Comparison of ENCODE assay signal across 8 cellular contexts in genomic region chr19:14073232-14073924, GRCh38. TPM values are rescaled to one million over a fixed set of nuclear protein-coding genes. Genes with fewer than 3 reads are reported as not detected.
DNase-seq lines count a peak whose midpoint lies in the region; ATAC-seq and TF ChIP-seq lines count a peak whose summit lies in the region.

No MANE protein-coding gene starts in this region.

- H3K4me2 ChIP-seq in PC-3 (ENCODE audit: low read length) = peak overlapping the region; percentile 98

- DNase-seq in AG04450 (ENCODE audit: low read depth, low spot score) (no peak), PC-3 (peak; percentile 80), fibroblast of mammary gland (ENCODE audit: low read depth) (peak; percentile 76), natural killer cell (peak; percentile 83)

- H3K27me3 ChIP-seq in AG04450 (ENCODE audit: control insufficient read depth, insufficient read depth, low read length) (no peaks in the 10 kb centered on the region), PC-3 (ENCODE audit: low read length) (no peaks in the 10 kb centered on the region)

- H3K36me3 ChIP-seq in PC-3 (ENCODE audit: low read depth, low read length) = no peaks in the 10 kb centered on the region

- peak overlapping the region; percentile 38 for H3K9ac ChIP-seq in PC-3 (ENCODE audit: low read length)

- intact Hi-C loops in PC-3 (cut with micrococcal nuclease) = loop anchor here (1.0 to 10.0 kb wide), 3 partner anchors 64 to 289 kb away; no protein-coding TSS in a partner anchor
- intact Hi-C loops in natural killer cell (cut with micrococcal nuclease) = no loop called here

- H3K9me2 ChIP-seq in PC-3 (replicated peaks; ENCODE audit: low read length) = no peaks in the 10 kb centered on the region

- H2AFZ ChIP-seq in PC-3 (ENCODE audit: low read length) = peak overlapping the region; percentile 95

- peaks cover 19% of the 10 kb centered on the region for H3K4me1 ChIP-seq in PC-3 (ENCODE audit: insufficient read depth, low read length)

- H3K79me2 ChIP-seq in PC-3 (ENCODE audit: low read length) = peaks cover 13% of the 10 kb centered on the region; the same call in 1 of the 2 replicates

- H3K9me3 ChIP-seq in AG04450 (ENCODE audit: control insufficient read depth, insufficient read depth, low read length) = no peaks in the 10 kb centered on the region; the same call in 1 of the 2 replicates
- no peaks in the 10 kb centered on the region for H3K9me3 ChIP-seq in PC-3 (ENCODE audit: low read length)

- POLR2A ChIA-PET in AG04450 (lab: Yijun Ruan, JAX) = interaction anchor here (0.6 kb wide), 1 partner anchor 8 kb away, joined by 3 read pairs; no protein-coding TSS in a partner anchor
- POLR2A ChIA-PET in PC-3 (lab: Charles Lee; ENCODE audit: unreplicated experiment) = no interaction called here

- H3K27ac ChIP-seq in AG04450 (ENCODE audit: low read depth, low read length) (no peak overlapping the region), PC-3 (ENCODE audit: low read length) (no peak overlapping the region)

- no peaks in the 10 kb centered on the region for H3K36me3 Mint-ChIP-seq in activated T-helper 17 cell treated with anti-CD3 and anti-CD28 coated beads, Interleukin-2, amount 50 U/mL, for 72 hours (ENCODE audit: low read depth)
- H3K36me3 Mint-ChIP-seq in natural killer cell = no peaks in the 10 kb centered on the region
- H3K36me3 Mint-ChIP-seq in stimulated activated naive CD8-positive, alpha-beta T cell treated with anti-CD3 and anti-CD28 coated beads, Interleukin-15, Interleukin-2, amounts not matched to agents 100 ng/mL and 50 ng/mL, for 24 hours (ENCODE audit: low read depth) = no peaks in the 10 kb centered on the region

- peak overlapping the region; percentile 82 for H3K27ac Mint-ChIP-seq in activated T-helper 17 cell treated with anti-CD3 and anti-CD28 coated beads, Interleukin-2, amount 50 U/mL, for 72 hours
- H3K27ac Mint-ChIP-seq in natural killer cell = peak overlapping the region; percentile 86 to 98
- no peak overlapping the region for H3K27ac Mint-ChIP-seq in stimulated activated naive CD8-positive, alpha-beta T cell treated with anti-CD3 and anti-CD28 coated beads, Interleukin-15, Interleukin-2, amounts not matched to agents 100 ng/mL and 50 ng/mL, for 24 hours

- H3F3A ChIP-seq in PC-3 (ENCODE audit: low read length, unreplicated experiment) = no peaks in the 10 kb centered on the region

- TF ChIP-seq CTCF in AG04450 (IDR thresholded peaks at IDR 0.05; ENCODE audit: low read depth, low read length) (no peak; the same call in 1 of the 2 replicates), PC-3 (conservative IDR thresholded peaks at IDR 0.05; ENCODE audit: low read depth, low read length) (0 out of 2 replicates have a peak, but pooled peaks have one; percentile 27), fibroblast of mammary gland (conservative IDR thresholded peaks at IDR 0.05; ENCODE audit: control insufficient read depth, insufficient read depth, low read depth, low read length) (no peak), natural killer cell (IDR thresholded peaks at IDR 0.05) (peak; percentile 42)

- H3K4me1 Mint-ChIP-seq in activated T-helper 17 cell treated with anti-CD3 and anti-CD28 coated beads, Interleukin-2, amount 50 U/mL, for 72 hours = no peaks in the 10 kb centered on the region
- H3K4me1 Mint-ChIP-seq in natural killer cell = peaks cover 15 to 25% of the 10 kb centered on the region in 2 donors
- H3K4me1 Mint-ChIP-seq in stimulated activated naive CD8-positive, alpha-beta T cell treated with anti-CD3 and anti-CD28 coated beads, Interleukin-15, Interleukin-2, amounts not matched to agents 100 ng/mL and 50 ng/mL, for 24 hours (ENCODE audit: low read depth) = peaks cover 20% of the 10 kb centered on the region

- no peaks in the 10 kb centered on the region for H3K27me3 Mint-ChIP-seq in activated T-helper 17 cell treated with anti-CD3 and anti-CD28 coated beads, Interleukin-2, amount 50 U/mL, for 72 hours
- no peaks in the 10 kb centered on the region for H3K27me3 Mint-ChIP-seq in natural killer cell (ENCODE audit: low read depth in 2 of 2)
- H3K27me3 Mint-ChIP-seq in stimulated activated naive CD8-positive, alpha-beta T cell treated with anti-CD3 and anti-CD28 coated beads, Interleukin-15, Interleukin-2, amounts not matched to agents 100 ng/mL and 50 ng/mL, for 24 hours = no peaks in the 10 kb centered on the region

- H3K9me3 Mint-ChIP-seq in activated T-helper 17 cell treated with anti-CD3 and anti-CD28 coated beads, Interleukin-2, amount 50 U/mL, for 72 hours = no peaks in the 10 kb centered on the region
- H3K9me3 Mint-ChIP-seq in natural killer cell = no peaks in the 10 kb centered on the region
- no peaks in the 10 kb centered on the region for H3K9me3 Mint-ChIP-seq in stimulated activated naive CD8-positive, alpha-beta T cell treated with anti-CD3 and anti-CD28 coated beads, Interleukin-15, Interleukin-2, amounts not matched to agents 100 ng/mL and 50 ng/mL, for 24 hours

- H3K4me3 Mint-ChIP-seq in activated T-helper 17 cell treated with anti-CD3 and anti-CD28 coated beads, Interleukin-2, amount 50 U/mL, for 72 hours = peak overlapping the region; percentile 92
- H3K4me3 Mint-ChIP-seq in natural killer cell = peak overlapping the region; percentile 98
- H3K4me3 Mint-ChIP-seq in stimulated activated naive CD8-positive, alpha-beta T cell treated with anti-CD3 and anti-CD28 coated beads, Interleukin-15, Interleukin-2, amounts not matched to agents 100 ng/mL and 50 ng/mL, for 24 hours = peak overlapping the region; percentile 93

- no peaks in the 10 kb centered on the region for H4K20me1 ChIP-seq in PC-3 (ENCODE audit: low read length)

- BruUV-seq in PC-3 (replicated peaks; lab: Mats Ljungman, UMichigan) = no TSS peak

- peak overlapping the region; percentile 74 for H3K4me3 ChIP-seq in AG04450 (ENCODE audit: low read depth, low read length)
- H3K4me3 ChIP-seq in PC-3 (ENCODE audit: low read length) = peak overlapping the region; percentile 77
- H3K4me3 ChIP-seq in fibroblast of mammary gland (ENCODE audit: control insufficient read depth, low read depth, low read length) = peak overlapping the region; percentile 58

- ATAC-seq in GM18517 (IDR thresholded peaks at IDR 0.05; ENCODE audit: unreplicated experiment) (peak; percentile 47), HG03520 (IDR thresholded peaks at IDR 0.05; ENCODE audit: unreplicated experiment) (peak; percentile 58), PC-3 (peak; percentile 56), natural killer cell (peak; percentile 66 to 86 (median 75))
- ATAC-seq in activated T-helper 17 cell treated with anti-CD3 and anti-CD28 coated beads, Interleukin-2, amount 50 U/mL, for 72 hours (replicated peaks) = peak; percentile 74

- CTCF ChIA-PET in AG04450 (lab: Charles Lee) = interaction anchor here (0.6 to 6.4 kb wide), 7 partner anchors 13 to 275 kb away, joined by 3 to 68 read pairs (median 4); partner anchors contain the start of gene PALM3
- CTCF ChIA-PET in PC-3 (lab: Charles Lee) = interaction anchor here (0.5 to 1.1 kb wide), 3 partner anchors 9 to 393 kb away, joined by 3 to 7 read pairs (median 5); no protein-coding TSS in a partner anchor

RNA-seq across cellular contexts. Expression of gene MISP3, which starts 0.8 kb away (rescaled TPM):
- polyA plus RNA-seq in AG04450 (2011; rRNA removed) = 0.27 and 0.56 TPM in 2 replicates
- not detected in 2 replicates for polyA minus RNA-seq in AG04450 (2011; rRNA and poly(A)+ RNA removed)
- 6.1 and 7.8 TPM in 2 replicates for total RNA-seq in PC-3 (2014; rRNA removed)
- total RNA-seq in activated T-helper 17 cell treated with anti-CD3 and anti-CD28 coated beads, Interleukin-2, amount 50 U/mL, for 72 hours = 1 to 10 TPM; 1.5 to 4.1 TPM
- 1 to 10 TPM; 2.4 to 4.1 (median 2.4) TPM for total RNA-seq in natural killer cell

RNA-seq across cellular contexts. Expression of gene PALM3, which starts 11.5 kb away (rescaled TPM):
- 0.43 and 0.51 TPM in 2 replicates for polyA plus RNA-seq in AG04450 (2011; rRNA removed)
- 0.22 and 0.41 TPM in 2 replicates for polyA minus RNA-seq in AG04450 (2011; rRNA and poly(A)+ RNA removed)
- total RNA-seq in PC-3 (2014; rRNA removed) (2.3 and 4.8 TPM in 2 replicates), natural killer cell (not detected)
- total RNA-seq in activated T-helper 17 cell treated with anti-CD3 and anti-CD28 coated beads, Interleukin-2, amount 50 U/mL, for 72 hours = not detected

RNA-seq across cellular contexts. Expression of gene C19orf67, which starts 12.2 kb away (rescaled TPM):
- polyA plus RNA-seq in AG04450 (2011; rRNA removed) = not detected in 2 replicates
- polyA minus RNA-seq in AG04450 (2011; rRNA and poly(A)+ RNA removed) = not detected in 2 replicates
- total RNA-seq in PC-3 (2014; rRNA removed) (not detected in 2 replicates), natural killer cell (under 1 TPM in 2 of 3 donors, not detected in 1; 0.35 to 0.53 TPM)
- total RNA-seq in activated T-helper 17 cell treated with anti-CD3 and anti-CD28 coated beads, Interleukin-2, amount 50 U/mL, for 72 hours = under 1 TPM in 1 of 2 donors, not detected in 1; 0.42 TPM

RNA-seq across cellular contexts. Expression of gene SAMD1, which starts 17.2 kb away (rescaled TPM):
- 5.1 and 6.5 TPM in 2 replicates for polyA plus RNA-seq in AG04450 (2011; rRNA removed)
- polyA minus RNA-seq in AG04450 (2011; rRNA and poly(A)+ RNA removed) = 5.6 and 6.4 TPM in 2 replicates
- 62.2 and 90.5 TPM in 2 replicates for total RNA-seq in PC-3 (2014; rRNA removed)
- 10 to 100 TPM; 62.1 to 77.5 TPM for total RNA-seq in activated T-helper 17 cell treated with anti-CD3 and anti-CD28 coated beads, Interleukin-2, amount 50 U/mL, for 72 hours
- total RNA-seq in natural killer cell = 10 to 100 TPM; 30.8 to 33.0 (median 30.9) TPM

RNA-seq across cellular contexts. Expression of gene IL27RA, which starts 41.8 kb away (rescaled TPM):
- 4.5 and 5.4 TPM in 2 replicates for polyA plus RNA-seq in AG04450 (2011; rRNA removed)
- polyA minus RNA-seq in AG04450 (2011; rRNA and poly(A)+ RNA removed) = 3.4 and 4.2 TPM in 2 replicates
- 14.2 and 14.7 TPM in 2 replicates for total RNA-seq in PC-3 (2014; rRNA removed)
- total RNA-seq in activated T-helper 17 cell treated with anti-CD3 and anti-CD28 coated beads, Interleukin-2, amount 50 U/mL, for 72 hours = 10 to 100 TPM; 52.1 to 53.9 TPM
- 10 to 100 TPM; 38.4 to 61.1 (median 58.0) TPM for total RNA-seq in natural killer cell

Comparison
In these comparisons a context has a peak if more than half of its experiments do, and no peak if none do; other contexts are left out.
1. CTCF ChIP-seq: peak in PC-3 (single experiment) and natural killer cell (single experiment); none in AG04450 (single experiment) and fibroblast of mammary gland (single experiment).
2. Peak in every context shown above with its lines, with median percentiles within 50 percentile points of each other: H3K4me3 ChIP-seq, ATAC-seq and H3K4me3 Mint-ChIP-seq.